Comparison of ENCODE assay signal across 25 cellular contexts in genomic region chr15:76155742-76156141, GRCh38.
DNase-seq lines count a peak whose midpoint lies in the region; ATAC-seq and TF ChIP-seq lines count a peak whose summit lies in the region.
"Had no signal": no experiment of that assay in that cellular context is flagged by ENCODE, and none has a peak within 500 bp of the region (broad histone marks: within the 10 kb centered on the region; RNA-seq: fewer than 3 reads in every experiment).

No MANE protein-coding gene starts in this region.

- H3K14ac ChIP-seq in neuronal stem cell (ENCODE audit: low read length) = no peak overlapping the region

- no peak overlapping the region for H2AK5ac ChIP-seq in neuronal stem cell (ENCODE audit: low read depth, low read length)

- H4K8ac ChIP-seq in neuronal stem cell (ENCODE audit: low read depth, low read length) = no peak overlapping the region

- no peak for TF ChIP-seq CTCF in GM20000 (IDR thresholded peaks at IDR 0.05; ENCODE audit: extremely low read depth, missing control alignments)

- no peaks in the 10 kb centered on the region for H3K79me1 ChIP-seq in neuronal stem cell (ENCODE audit: low read depth, low read length)

- H3K23ac ChIP-seq in neuronal stem cell (ENCODE audit: low read depth, low read length, poor library complexity) = no peak overlapping the region

- peak; percentile 28 for DNase-seq in activated CD4-positive, alpha-beta T cell treated with anti-CD3 and anti-CD28 coated beads for 48 hours
- no peak for DNase-seq in activated CD4-positive, alpha-beta T cell treated with anti-CD3 and anti-CD28 coated beads, Interleukin-2, amount 50 U/mL, for 4 hours
- DNase-seq in EL = peak; percentile 74
- DNase-seq in iris pigment epithelial cell (ENCODE audit: low read depth) = peak; percentile 32
- DNase-seq in GM20000 (ENCODE audit: low spot score) = no peak
- DNase-seq in neuronal stem cell (ENCODE audit: low spot score) = no peak
- DNase-seq in NCI-H446 (lab: John Stamatoyannopoulos, UW) = no peak
- DNase-seq: activated effector memory CD4-positive, alpha-beta T cell treated with anti-CD3 and anti-CD28 coated beads, Interleukin-2, amount 50 U/mL, for 16 hours; activated naive CD8-positive, alpha-beta T cell treated with anti-CD3 and anti-CD28 coated beads, Interleukin-2, amount 10 ng/mL, durations not matched to agents 7 days and 5 days; activated T-cell treated with anti-CD3 and anti-CD28 coated beads for 4 hours; C1 segment of cervical spinal cord; cerebellar nuclear complex; COR-L47; MV-4-11; NCI-H1436 treated with DMSO at 0.1 percent for 48 hours; NCI-H774; nephron progenitor cell; right cardiac atrium; RPMI8226; stimulated activated CD4-positive, alpha-beta T cell treated with anti-CD3 and anti-CD28 coated beads, Interleukin-4, amount 100 ng/mL, for 4 hours; stimulated activated naive B cell treated with anti-CD40 and anti-IgM and Interleukin-4, amounts not matched to agents 10 μg/mL and 1 μg/mL and 100 μg/mL, for 72 hours had no signal

- H4K91ac ChIP-seq in neuronal stem cell (ENCODE audit: low read depth, low read length, poor library complexity) = no peak overlapping the region

- no peak overlapping the region for H2BK120ac ChIP-seq in neuronal stem cell (ENCODE audit: low read depth, low read length)

- no peak overlapping the region for H2AFZ ChIP-seq in neuronal stem cell (ENCODE audit: low read length)
- H2AFZ ChIP-seq: parathyroid adenoma had no signal

- no peak overlapping the region for H3K18ac ChIP-seq in neuronal stem cell (ENCODE audit: low read length)

- peak; percentile 50 for ATAC-seq in SK-N-SH treated with all-trans-retinoic acid at 6 μM for 48 hours
- ATAC-seq: right cardiac atrium; stimulated activated naive B cell treated with anti-CD40 and anti-IgM and Interleukin-4, amounts not matched to agents 10 μg/mL and 1 μg/mL and 100 μg/mL, for 72 hours had no signal

- WGBS in neuronal stem cell (ENCODE audit: extremely low coverage in 2 of 2, insufficient read length in 2 of 2, insufficient replicate concordance in 1 of 2), 2 donors = no CpG with 5 or more reads among the region's 7 CpGs

- no peak overlapping the region for H3K4me2 ChIP-seq in neuronal stem cell (ENCODE audit: insufficient read depth, low read length, poor library complexity, severe bottlenecking)

- peaks cover 0 to 41% (median 0%) of the 10 kb centered on the region in 3 experiments for H3K27me3 ChIP-seq in neuronal stem cell (ENCODE audit: control insufficient read depth in 3 of 3, insufficient read depth in 3 of 3, low read depth in 1 of 3, low read length in 3 of 3)

- H3K9me3 ChIP-seq in neuronal stem cell (replicated peaks in 1 of 2; ENCODE audit: control insufficient read depth in 2 of 2, insufficient read depth in 1 of 2, low read depth in 1 of 2, low read length in 2 of 2) = no peaks in the 10 kb centered on the region

- H3K4me1 ChIP-seq in neuronal stem cell (ENCODE audit: control insufficient read depth in 2 of 2, insufficient read depth in 1 of 2, low read depth in 1 of 2, low read length in 2 of 2) = peaks cover 0 to 3% of the 10 kb centered on the region in 2 donors
- H3K4me1 ChIP-seq: parathyroid adenoma had no signal

- no peak overlapping the region for H3K4ac ChIP-seq in neuronal stem cell (ENCODE audit: low read length)

- H3K27ac ChIP-seq in neuronal stem cell (replicated peaks; ENCODE audit: low read length) = no peak overlapping the region
- H3K27ac ChIP-seq: 22Rv1, parathyroid adenoma had no signal

- no peaks in the 10 kb centered on the region for H3K36me3 ChIP-seq in neuronal stem cell (replicated peaks in 1 of 2; ENCODE audit: control insufficient read depth in 2 of 2, insufficient read depth in 2 of 2, low read length in 2 of 2)

- H3K9ac ChIP-seq in neuronal stem cell (ENCODE audit: low read depth, low read length, poor library complexity) = no peak overlapping the region
- H3K9ac ChIP-seq: parathyroid adenoma had no signal

- no peak overlapping the region for H2BK12ac ChIP-seq in neuronal stem cell (ENCODE audit: low read length)

- H2BK5ac ChIP-seq in neuronal stem cell (ENCODE audit: low read length) = no peak overlapping the region

- no peak overlapping the region for H3K4me3 ChIP-seq in neuronal stem cell (ENCODE audit: low read length in 2 of 2)
- H3K4me3 ChIP-seq: lung had no signal

- H2BK15ac ChIP-seq in neuronal stem cell (ENCODE audit: low read length) = no peak overlapping the region

TF ChIP-seq in SK-N-SH treated with all-trans-retinoic acid at 6 μM for 48 hours, 23 proteins besides CTCF, POLR2A, EP300 and RAD21:
- TF ChIP-seq ZFP3 (CRISPR knock-in tag; IDR thresholded peaks at IDR 0.05) (no peak), PPARA (CRISPR knock-in tag; IDR thresholded peaks at IDR 0.05; ENCODE audit: borderline replicate concordance) (no peak), TOX (CRISPR knock-in tag; IDR thresholded peaks at IDR 0.05; ENCODE audit: borderline replicate concordance) (no peak), SNAI2 (CRISPR knock-in tag; IDR thresholded peaks at IDR 0.05) (no peak), ISL1 (CRISPR knock-in tag; IDR thresholded peaks at IDR 0.05) (no peak), ZNF565 (CRISPR knock-in tag; conservative IDR thresholded peaks at IDR 0.05; ENCODE audit: low read depth) (no peak), ZC3H10 (CRISPR knock-in tag; IDR thresholded peaks at IDR 0.05) (no peak), POU6F1 (CRISPR knock-in tag; IDR thresholded peaks at IDR 0.05; ENCODE audit: borderline replicate concordance, low read depth) (no peak), ZFP30 (CRISPR knock-in tag; IDR thresholded peaks at IDR 0.05) (no peak), PATZ1 (CRISPR knock-in tag; IDR thresholded peaks at IDR 0.05; ENCODE audit: borderline replicate concordance) (no peak), ARNTL (CRISPR knock-in tag; IDR thresholded peaks at IDR 0.05; ENCODE audit: borderline replicate concordance, low read depth) (no peak), CSDC2 (CRISPR knock-in tag; IDR thresholded peaks at IDR 0.05) (no peak), ZNF70 (CRISPR knock-in tag; IDR thresholded peaks at IDR 0.05) (no peak), CSRNP3 (CRISPR knock-in tag; IDR thresholded peaks at IDR 0.05) (no peak), BACH2 (CRISPR knock-in tag; IDR thresholded peaks at IDR 0.05; ENCODE audit: borderline replicate concordance) (no peak)

Comparison
In these comparisons a context has a peak if more than half of its experiments do, and no peak if none do; other contexts are left out.
1. DNase-seq: peak in activated CD4-positive, alpha-beta T cell treated with anti-CD3 and anti-CD28 coated beads for 48 hours (single experiment), EL (single experiment) and iris pigment epithelial cell (single experiment); none in activated CD4-positive, alpha-beta T cell treated with anti-CD3 and anti-CD28 coated beads, Interleukin-2, amount 50 U/mL, for 4 hours (0 of 2), GM20000 (single experiment), neuronal stem cell (single experiment) and NCI-H446 (0 of 2).